Comparison of ENCODE assay signal across 18 cellular contexts in the genomic region with DNA sequence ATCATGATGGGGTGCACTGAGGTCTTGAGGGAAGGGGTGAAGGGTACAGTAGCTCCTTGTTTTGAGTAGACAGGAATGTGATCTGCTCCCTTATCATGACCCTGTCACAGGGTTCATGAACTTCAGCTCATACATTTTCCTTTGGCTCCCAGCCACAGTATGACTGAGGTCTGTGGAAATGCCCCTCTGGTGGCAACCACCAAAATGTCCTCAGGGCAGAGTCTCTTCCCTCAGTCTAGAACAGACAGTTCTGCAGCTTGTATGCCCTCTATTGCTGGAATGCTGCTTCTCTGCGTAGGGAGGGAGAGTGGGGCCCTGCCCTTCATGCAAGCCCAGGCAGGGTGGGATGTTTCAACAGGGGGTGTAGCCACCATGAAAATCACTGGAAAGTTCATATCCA. TPM values are rescaled to one million over a fixed set of nuclear protein-coding genes. Genes with fewer than 3 reads are reported as not detected.
DNase-seq lines count a peak whose midpoint lies in the region; ATAC-seq and TF ChIP-seq lines count a peak whose summit lies in the region.
"Had no signal": no experiment of that assay in that cellular context is flagged by ENCODE, and none has a peak within 500 bp of the region (broad histone marks: within the 10 kb centered on the region; RNA-seq: fewer than 3 reads in every experiment).

No MANE protein-coding gene starts in this region.

- H3K4me1 ChIP-seq in foreskin keratinocyte, result no peaks in the 10 kb centered on the region
- H3K4me1 ChIP-seq: BLaER1 had no signal

- H3K27me3 ChIP-seq in foreskin keratinocyte, result peaks cover 5% of the 10 kb centered on the region
- H3K27me3 ChIP-seq: BLaER1 had no signal

- H3K27ac ChIP-seq in foreskin keratinocyte, result no peak overlapping the region
- H3K27ac ChIP-seq: BLaER1 had no signal

- ATAC-seq in foreskin keratinocyte (peak; percentile 67), GM21723 (IDR thresholded peaks at IDR 0.05; ENCODE audit: unreplicated experiment) (no peak), HG03039 (IDR thresholded peaks at IDR 0.05; ENCODE audit: unreplicated experiment) (no peak)
- ATAC-seq: HepG2 had no signal

- peak; percentile 28 for DNase-seq in Daoy (ENCODE audit: low read depth)
- DNase-seq in M059J (ENCODE audit: low read depth), result peak; percentile 73
- DNase-seq in T1000 (lab: John Stamatoyannopoulos, UW), result peak; percentile 15
- peak; percentile 22 to 70 for DNase-seq in foreskin keratinocyte
- no peak for DNase-seq in activated T-cell treated with anti-CD3 and anti-CD28 coated beads, Interleukin-2, amount 50 U/mL, for 48 hours
- no peak for DNase-seq in NCI-H1436 (lab: John Stamatoyannopoulos, UW)
- DNase-seq: 8988T; CD4-positive, alpha-beta memory T cell; DND-41; GF-D8; H9 had no signal

- TF ChIP-seq CTCF in foreskin keratinocyte (conservative IDR thresholded peaks at IDR 0.05), result no peak

RNA-seq across cellular contexts. Expression of a gene that starts 53.8 kb away (rescaled TPM):
- total RNA-seq in Daoy (2014; rRNA removed; shearing (Covaris generic)), result 7.4 and 8.2 TPM in 2 replicates
- total RNA-seq in M059J (2014; rRNA removed; shearing (Covaris generic)), result 0.39 and 0.44 TPM in 2 replicates
- 0.14 TPM in 1 of 2 replicates, not detected in the other for total RNA-seq in foreskin keratinocyte
- 0.03 TPM in 1 of 2 replicates, not detected in the other for polyA plus RNA-seq in foreskin keratinocyte
- total RNA-seq: A673; CD4-positive, alpha-beta memory T cell; HepG2 had no signal
- polyA plus RNA-seq: CD14-positive monocyte; CD4-positive, alpha-beta memory T cell; HepG2; IgD-negative memory B cell had no signal

Comparison
In these comparisons a context has a peak if more than half of its experiments do, and no peak if none do; other contexts are left out.
1. DNase-seq: peak in Daoy (single experiment), M059J (single experiment), T1000 (single experiment) and foreskin keratinocyte (2 of 2); none in activated T-cell treated with anti-CD3 and anti-CD28 coated beads, Interleukin-2, amount 50 U/mL, for 48 hours (0 of 2) and NCI-H1436 (single experiment).